In the genomic region with DNA sequence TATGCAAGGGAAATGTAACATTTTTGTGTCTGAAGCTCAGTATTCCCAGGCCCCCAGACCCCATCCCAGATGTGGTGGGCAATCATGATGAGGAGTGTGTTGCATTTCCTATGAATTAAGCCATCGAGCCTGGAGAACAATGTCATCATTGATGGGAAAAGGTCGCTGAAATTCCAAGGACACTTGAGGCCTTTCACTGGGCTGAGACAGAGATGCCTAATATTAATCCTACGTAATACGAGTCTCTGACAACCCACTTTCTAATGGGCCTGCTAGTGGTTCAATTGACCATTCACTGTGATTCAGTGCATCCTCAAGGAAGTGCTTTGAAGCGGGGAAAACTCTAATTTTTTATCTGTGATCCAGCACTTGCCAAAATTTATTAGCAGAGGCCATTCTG, we compare ENCODE assay signal across 13 cellular contexts.
DNase-seq lines count a peak whose midpoint lies in the region; ATAC-seq and TF ChIP-seq lines count a peak whose summit lies in the region.
"Had no signal": no experiment of that assay in that cellular context is flagged by ENCODE, and none has a peak within 500 bp of the region (broad histone marks: within the 10 kb centered on the region; RNA-seq: fewer than 3 reads in every experiment).

No MANE protein-coding gene starts in this region.

- peaks cover 60% of the 10 kb centered on the region for H3K4me1 ChIP-seq in left ventricle myocardium inferior
- H3K4me1 ChIP-seq: HAP-1 had no signal

- in situ Hi-C loops in SK-MEL-5 (cut with HindIII; ENCODE audit: low pct_unique_long_range_greater_than_20kb, low sequenced_read_pairs): no loop called here

- no peaks in the 10 kb centered on the region for H3K9me3 ChIP-seq in left ventricle myocardium inferior (replicated peaks)
- H3K9me3 ChIP-seq: Caco-2, HAP-1 had no signal

- intact Hi-C loops in left ventricle myocardium inferior (cut with micrococcal nuclease): no loop called here

- peak; percentile 48 for DNase-seq in DMS53 (lab: John Stamatoyannopoulos, UW)
- DNase-seq in DMS53 treated with DMSO at 0.1 percent for 48 hours (lab: John Stamatoyannopoulos, UW; ENCODE audit: unreplicated experiment): no peak
- peak; percentile 69 for DNase-seq in DMS79 treated with DMSO at 0.1 percent for 48 hours (lab: John Stamatoyannopoulos, UW)
- DNase-seq in SK-MEL-5 (ENCODE audit: low read depth, low spot score): peak; percentile 90
- peak; percentile 22 for DNase-seq in pons (ENCODE audit: low spot score)
- no peak for DNase-seq in left ventricle myocardium inferior
- DNase-seq: Caco-2; CD8-positive, alpha-beta T cell; EL had no signal

- no peak for ATAC-seq in HG02798 (IDR thresholded peaks at IDR 0.05; ENCODE audit: poor library complexity, unreplicated experiment)
- ATAC-seq: CD8-positive, alpha-beta T cell; HepG2 had no signal

- H3K27me3 ChIP-seq in left ventricle myocardium inferior (ENCODE audit: low read depth): no peaks in the 10 kb centered on the region

- no peak overlapping the region for H3K27ac ChIP-seq in left ventricle myocardium inferior (replicated peaks)
- H3K27ac ChIP-seq: 22Rv1 had no signal

- TF ChIP-seq CTCF in left ventricle myocardium inferior (IDR thresholded peaks at IDR 0.05; ENCODE audit: borderline replicate concordance): no peak

- no peaks in the 10 kb centered on the region for H3K36me3 ChIP-seq in left ventricle myocardium inferior
- H3K36me3 ChIP-seq: HAP-1 had no signal

- H3K4me3 ChIP-seq in left ventricle myocardium inferior: no peak overlapping the region
- H3K4me3 ChIP-seq: HAP-1 had no signal

Comparison
In these comparisons a context has a peak if more than half of its experiments do, and no peak if none do; other contexts are left out.
1. DNase-seq: peak in DMS53 (single experiment), DMS79 treated with DMSO at 0.1 percent for 48 hours (single experiment), SK-MEL-5 (single experiment) and pons (single experiment); none in DMS53 treated with DMSO at 0.1 percent for 48 hours (single experiment) and left ventricle myocardium inferior (single experiment).